In the genomic region with DNA sequence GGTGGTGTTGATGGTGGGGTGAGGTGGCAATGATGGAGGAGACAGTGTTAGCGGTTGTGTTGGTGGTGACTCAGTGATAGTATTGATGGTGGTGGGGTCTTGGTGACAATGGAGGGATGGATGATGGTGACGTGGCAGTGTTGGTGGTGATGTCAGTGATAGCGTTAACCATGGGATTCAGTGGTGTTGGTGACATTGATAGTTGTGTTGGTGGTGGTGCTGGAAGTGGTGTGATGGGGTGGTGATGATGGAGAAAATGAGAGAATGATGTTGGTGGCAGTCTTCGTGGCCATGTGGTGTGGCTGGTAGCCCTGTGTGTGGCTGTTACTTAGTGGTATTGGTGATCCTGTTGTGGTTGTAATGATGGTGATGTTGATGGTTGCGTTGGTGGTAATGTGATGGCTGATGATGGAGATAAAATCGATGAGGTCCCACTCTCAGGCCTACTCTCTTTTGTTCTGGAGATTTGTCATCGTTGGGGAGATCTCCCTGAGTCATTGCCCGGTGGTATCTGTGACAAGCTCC, we compare ENCODE assay signal across 1 cellular context.
A peak's percentile ranks its signal among the peaks of the same experiment; 100 is the strongest.
TF ChIP-seq lines count a peak whose summit lies in the region.

No MANE protein-coding gene starts in this region.

TF ChIP-seq in HEK293, 187 proteins besides CTCF, POLR2A, EP300 and RAD21 (continued from another document):
- TF ChIP-seq, protein P1, sequence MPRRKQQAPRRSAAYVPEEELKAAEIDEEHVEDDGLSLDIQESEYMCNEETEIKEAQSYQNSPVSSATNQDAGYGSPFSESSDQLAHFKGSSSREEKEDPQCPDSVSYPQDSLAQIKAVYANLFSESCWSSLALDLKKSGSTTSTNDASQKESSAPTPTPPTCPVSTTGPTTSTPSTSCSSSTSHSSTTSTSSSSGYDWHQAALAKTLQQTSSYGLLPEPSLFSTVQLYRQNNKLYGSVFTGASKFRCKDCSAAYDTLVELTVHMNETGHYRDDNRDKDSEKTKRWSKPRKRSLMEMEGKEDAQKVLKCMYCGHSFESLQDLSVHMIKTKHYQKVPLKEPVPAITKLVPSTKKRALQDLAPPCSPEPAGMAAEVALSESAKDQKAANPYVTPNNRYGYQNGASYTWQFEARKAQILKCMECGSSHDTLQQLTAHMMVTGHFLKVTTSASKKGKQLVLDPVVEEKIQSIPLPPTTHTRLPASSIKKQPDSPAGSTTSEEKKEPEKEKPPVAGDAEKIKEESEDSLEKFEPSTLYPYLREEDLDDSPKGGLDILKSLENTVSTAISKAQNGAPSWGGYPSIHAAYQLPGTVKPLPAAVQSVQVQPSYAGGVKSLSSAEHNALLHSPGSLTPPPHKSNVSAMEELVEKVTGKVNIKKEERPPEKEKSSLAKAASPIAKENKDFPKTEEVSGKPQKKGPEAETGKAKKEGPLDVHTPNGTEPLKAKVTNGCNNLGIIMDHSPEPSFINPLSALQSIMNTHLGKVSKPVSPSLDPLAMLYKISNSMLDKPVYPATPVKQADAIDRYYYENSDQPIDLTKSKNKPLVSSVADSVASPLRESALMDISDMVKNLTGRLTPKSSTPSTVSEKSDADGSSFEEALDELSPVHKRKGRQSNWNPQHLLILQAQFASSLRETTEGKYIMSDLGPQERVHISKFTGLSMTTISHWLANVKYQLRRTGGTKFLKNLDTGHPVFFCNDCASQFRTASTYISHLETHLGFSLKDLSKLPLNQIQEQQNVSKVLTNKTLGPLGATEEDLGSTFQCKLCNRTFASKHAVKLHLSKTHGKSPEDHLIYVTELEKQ (tag by site-specific recombination; IDR thresholded peaks at IDR 0.05; ENCODE audit: borderline replicate concordance) = no peak
- TF ChIP-seq ZNF266 (tag by site-specific recombination; IDR thresholded peaks at IDR 0.05; ENCODE audit: low read depth) (no peak), ZNF600 (tag by site-specific recombination; IDR thresholded peaks at IDR 0.05) (peak; percentile 29; the same call in 1 of the 2 replicates), ZNF112 (tag by site-specific recombination; IDR thresholded peaks at IDR 0.05) (0 out of 2 replicates have a peak, but pooled peaks have one; percentile 27), ZBTB17 (tag by site-specific recombination; IDR thresholded peaks at IDR 0.05) (0 out of 2 replicates have a peak, but pooled peaks have one; percentile 53), ZNF658 (tag by site-specific recombination; IDR thresholded peaks at IDR 0.05) (0 out of 2 replicates have a peak, but pooled peaks have one; percentile 40), ZXDB (tag by site-specific recombination; IDR thresholded peaks at IDR 0.05) (no peak), ZNF624 (tag by site-specific recombination; IDR thresholded peaks at IDR 0.05) (no peak), ZNF707 (tag by site-specific recombination; IDR thresholded peaks at IDR 0.05) (0 out of 2 replicates have a peak, but pooled peaks have one; percentile 8)
- TF ChIP-seq, protein P2, sequence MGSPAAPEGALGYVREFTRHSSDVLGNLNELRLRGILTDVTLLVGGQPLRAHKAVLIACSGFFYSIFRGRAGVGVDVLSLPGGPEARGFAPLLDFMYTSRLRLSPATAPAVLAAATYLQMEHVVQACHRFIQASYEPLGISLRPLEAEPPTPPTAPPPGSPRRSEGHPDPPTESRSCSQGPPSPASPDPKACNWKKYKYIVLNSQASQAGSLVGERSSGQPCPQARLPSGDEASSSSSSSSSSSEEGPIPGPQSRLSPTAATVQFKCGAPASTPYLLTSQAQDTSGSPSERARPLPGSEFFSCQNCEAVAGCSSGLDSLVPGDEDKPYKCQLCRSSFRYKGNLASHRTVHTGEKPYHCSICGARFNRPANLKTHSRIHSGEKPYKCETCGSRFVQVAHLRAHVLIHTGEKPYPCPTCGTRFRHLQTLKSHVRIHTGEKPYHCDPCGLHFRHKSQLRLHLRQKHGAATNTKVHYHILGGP (tag by site-specific recombination; IDR thresholded peaks at IDR 0.05) = no peak
TF ChIP-seq in HEK293: peak in this region for 8.
